12 cellular contexts compared by ENCODE assay signal in the genomic region with DNA sequence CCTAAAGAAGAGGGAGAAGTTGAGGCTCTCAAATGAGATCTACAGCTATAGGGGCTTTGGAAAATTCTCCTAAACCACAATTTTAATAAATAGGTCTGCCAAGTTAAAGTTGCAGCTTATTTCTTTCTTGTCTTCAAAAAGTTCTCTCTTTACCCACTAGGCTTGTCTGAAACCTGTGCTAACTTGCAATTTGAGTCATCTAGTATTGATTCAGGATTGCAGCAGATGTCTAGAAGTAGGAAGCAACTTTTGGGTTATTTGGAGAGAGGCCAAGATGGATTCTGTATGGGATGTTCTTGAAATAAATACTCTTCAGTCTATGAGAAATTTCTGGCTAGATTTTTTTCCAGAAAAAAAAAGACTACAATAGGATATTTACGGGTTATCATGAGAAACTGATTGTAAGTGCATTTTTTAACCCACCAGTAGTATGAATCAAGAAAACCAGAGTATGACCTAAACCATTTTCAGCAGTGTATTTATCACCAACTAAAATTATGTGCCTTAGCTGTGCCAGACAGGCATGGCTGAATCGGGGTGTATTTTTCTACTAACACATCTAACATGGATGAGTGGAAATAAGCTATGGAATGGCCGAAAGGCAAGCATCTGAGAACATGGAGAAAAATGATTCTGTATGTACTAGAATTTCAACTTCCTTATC. TPM values are rescaled to one million over a fixed set of nuclear protein-coding genes. Genes with fewer than 3 reads are reported as not detected.
DNase-seq lines count a peak whose midpoint lies in the region; ATAC-seq and TF ChIP-seq lines count a peak whose summit lies in the region.
"Had no signal": no experiment of that assay in that cellular context is flagged by ENCODE, and none has a peak within 500 bp of the region (broad histone marks: within the 10 kb centered on the region; RNA-seq: fewer than 3 reads in every experiment).

No MANE protein-coding gene starts in this region.

- ATAC-seq in GM18861 (IDR thresholded peaks at IDR 0.05; ENCODE audit: unreplicated experiment): peak; percentile 33
- peak; percentile 41 for ATAC-seq in GM21717 (IDR thresholded peaks at IDR 0.05; ENCODE audit: unreplicated experiment)
- ATAC-seq in naive thymus-derived CD4-positive, alpha-beta T cell: no peak
- ATAC-seq: left lobe of liver had no signal

- POLR2A ChIA-PET in naive thymus-derived CD4-positive, alpha-beta T cell (lab: Charles Lee): no interaction called here

- peaks cover 0 to 43% (median 0%) of the 10 kb centered on the region in 7 donors for H3K4me1 Mint-ChIP-seq in naive thymus-derived CD4-positive, alpha-beta T cell

- no peak overlapping the region for H3K27ac Mint-ChIP-seq in naive thymus-derived CD4-positive, alpha-beta T cell

- H3K4me3 ChIP-seq in astrocyte of the spinal cord (ENCODE audit: low read depth, low read length): no peak overlapping the region
- no peak overlapping the region for H3K4me3 ChIP-seq in skeletal muscle cell (ENCODE audit: low read depth, low read length)
- H3K4me3 ChIP-seq in naive thymus-derived CD4-positive, alpha-beta T cell (ENCODE audit: low read length): no peak overlapping the region

- peaks cover 3 to 29% (median 4%) of the 10 kb centered on the region in 5 donors for H3K27me3 Mint-ChIP-seq in naive thymus-derived CD4-positive, alpha-beta T cell
- H3K27me3 Mint-ChIP-seq: central memory CD8-positive, alpha-beta T cell had no signal

- peak; percentile 27 for DNase-seq in astrocyte of the spinal cord (ENCODE audit: low read depth, low spot score)
- peak; percentile 55 for DNase-seq in skeletal muscle cell (ENCODE audit: low read depth)
- no peak for DNase-seq in RPMI8226
- no peak for DNase-seq in naive thymus-derived CD4-positive, alpha-beta T cell
- DNase-seq in NCI-H82 treated with DMSO at 0.1 percent for 48 hours (lab: John Stamatoyannopoulos, UW; ENCODE audit: unreplicated experiment): no peak
- DNase-seq: activated effector memory CD4-positive, alpha-beta T cell treated with anti-CD3 and anti-CD28 coated beads, Interleukin-2, amount 50 U/mL, for 16 hours; NCI-H748 treated with DMSO at 0.1 percent for 48 hours; stimulated activated naive CD4-positive, alpha-beta T cell had no signal

- intact Hi-C loops in naive thymus-derived CD4-positive, alpha-beta T cell (cut with micrococcal nuclease): loop anchor here in 1 of 2 donors (2.0 to 5.0 kb wide), 3 partner anchors 159 to 362 kb away; no protein-coding TSS in a partner anchor

- peaks cover 0 to 4% of the 10 kb centered on the region in 2 donors for H3K4me1 ChIP-seq in naive thymus-derived CD4-positive, alpha-beta T cell (ENCODE audit: control insufficient read depth in 2 of 2, insufficient read depth in 2 of 2, low read length in 2 of 2)

- H3K27me3 ChIP-seq in naive thymus-derived CD4-positive, alpha-beta T cell (ENCODE audit: control insufficient read depth in 2 of 2, insufficient read depth in 2 of 2, low read length in 2 of 2): no peaks in the 10 kb centered on the region

- CTCF ChIA-PET in naive thymus-derived CD4-positive, alpha-beta T cell (lab: Charles Lee): interaction anchor here (1.2 kb wide), 1 partner anchor 363 kb away, joined by 3 read pairs; no protein-coding TSS in a partner anchor

- H3K4me3 Mint-ChIP-seq in naive thymus-derived CD4-positive, alpha-beta T cell: no peak overlapping the region
- H3K4me3 Mint-ChIP-seq: central memory CD8-positive, alpha-beta T cell had no signal

- no peaks in the 10 kb centered on the region for H3K36me3 ChIP-seq in naive thymus-derived CD4-positive, alpha-beta T cell (ENCODE audit: control insufficient read depth in 2 of 3, insufficient read depth in 3 of 3, low read length in 3 of 3)

- TF ChIP-seq CTCF in astrocyte of the spinal cord (IDR thresholded peaks at IDR 0.05; ENCODE audit: low read depth, low read length): peak; percentile 10

- in situ Hi-C loops in astrocyte of the spinal cord (cut with HindIII; ENCODE audit: low sequenced_read_pairs): no loop called here

- H3K27ac ChIP-seq in naive thymus-derived CD4-positive, alpha-beta T cell (ENCODE audit: low read depth, low read length): no peak overlapping the region

- H3K36me3 Mint-ChIP-seq in naive thymus-derived CD4-positive, alpha-beta T cell: peaks cover 0 to 3% (median 0%) of the 10 kb centered on the region in 5 donors

- no peaks in the 10 kb centered on the region for H3K9me3 ChIP-seq in naive thymus-derived CD4-positive, alpha-beta T cell (ENCODE audit: control insufficient read depth in 2 of 3, low read length in 3 of 3)

- no peaks in the 10 kb centered on the region for H3K9me3 Mint-ChIP-seq in naive thymus-derived CD4-positive, alpha-beta T cell
- H3K9me3 Mint-ChIP-seq: central memory CD8-positive, alpha-beta T cell had no signal

RNA-seq across cellular contexts. Expression of a gene that starts 4.9 kb away (rescaled TPM):
- 1 to 10 TPM in 2 of 5 experiments, under 1 TPM in 2, not detected in 1; 0.21 to 1.9 (median 0.92) TPM for total RNA-seq in naive thymus-derived CD4-positive, alpha-beta T cell
- polyA plus RNA-seq in naive thymus-derived CD4-positive, alpha-beta T cell: under 1 TPM in 1 of 2 donors, not detected in 1; 0.14 TPM

Comparison
In these comparisons a context has a peak if more than half of its experiments do, and no peak if none do; other contexts are left out.
1. DNase-seq: peak in astrocyte of the spinal cord (single experiment) and skeletal muscle cell (single experiment); none in RPMI8226 (single experiment), naive thymus-derived CD4-positive, alpha-beta T cell (0 of 9) and NCI-H82 treated with DMSO at 0.1 percent for 48 hours (single experiment).